ENCODE assay signal across 34 cellular contexts in the genomic region with DNA sequence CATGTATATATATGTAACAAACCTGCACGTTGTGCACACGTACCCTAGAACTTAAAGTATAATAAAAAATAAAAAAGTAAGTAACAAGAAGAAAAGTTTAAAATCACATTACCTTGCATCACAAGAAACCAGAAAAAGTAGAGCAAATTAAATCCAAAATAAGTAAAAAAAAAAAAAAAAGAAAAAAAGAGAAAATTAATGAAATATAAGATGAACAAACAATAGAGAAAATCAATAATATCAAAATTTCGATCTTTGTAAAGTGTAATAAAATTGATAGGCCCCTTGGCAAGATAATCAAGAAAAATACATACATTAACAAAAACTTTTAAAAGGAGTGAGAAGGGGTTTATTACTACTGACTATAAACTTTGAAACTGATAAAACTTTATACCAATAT. TPM values are rescaled to one million over a fixed set of nuclear protein-coding genes. Genes with fewer than 3 reads are reported as not detected.
A peak's percentile ranks its signal among the peaks of the same experiment; 100 is the strongest.
DNase-seq lines count a peak whose midpoint lies in the region; ATAC-seq, FAIRE-seq and TF ChIP-seq lines count a peak whose summit lies in the region.
"Had no signal": no experiment of that assay in that cellular context is flagged by ENCODE, and none has a peak within 500 bp of the region (broad histone marks: within the 10 kb centered on the region; RNA-seq: fewer than 3 reads in every experiment).

No MANE protein-coding gene starts in this region.

- in situ Hi-C loops in K562 (cut with MboI): no loop called here

- ATAC-seq in K562: no peak
- ATAC-seq: A549; CD8-positive, alpha-beta T cell had no signal

- H3K4me3 Mint-ChIP-seq in nephron progenitor cell: no peak overlapping the region
- H3K4me3 Mint-ChIP-seq: CD14-positive monocyte; CD4-positive, alpha-beta memory T cell; CD4-positive, alpha-beta T cell; CD4-positive, CD25-positive, alpha-beta regulatory T cell; CD8-positive, alpha-beta memory T cell; CD8-positive, alpha-beta T cell had no signal

- peaks cover 45% of the 10 kb centered on the region for H3K9me3 Mint-ChIP-seq in nephron progenitor cell

- no peak overlapping the region for H3K27ac Mint-ChIP-seq in nephron progenitor cell
- H3K27ac Mint-ChIP-seq: B cell; CD14-positive monocyte; CD4-positive, alpha-beta T cell; CD4-positive, CD25-positive, alpha-beta regulatory T cell; CD8-positive, alpha-beta T cell had no signal

- H3K79me2 ChIP-seq in K562 (ENCODE audit: control insufficient read depth, insufficient read depth, low read length): no peaks in the 10 kb centered on the region; the same call in 2 of the 3 replicates

- TF ChIP-seq POLR2A in K562 (conservative IDR thresholded peaks at IDR 0.05): no peak

- POLR2A ChIA-PET in K562 (lab: Yijun Ruan, JAX): no interaction called here

- CTCF ChIA-PET in K562 (lab: Yijun Ruan, JAX; ENCODE audit: low intra/inter-chr PET ratio): no interaction called here

- H3K9ac ChIP-seq in K562 (ENCODE audit: insufficient read depth in 1 of 2, low read depth in 2 of 2, low read length in 2 of 2) (no peak overlapping the region), kidney (ENCODE audit: low read length in 2 of 2) (no peak overlapping the region)
- H3K9ac ChIP-seq: BLaER1; BLaER1 treated with 17β-estradiol and CSF1 and Interleukin-3, amounts not matched to agents 10 nM and 100 nM had no signal

- TF ChIP-seq CTCF in K562 (IDR thresholded peaks at IDR 0.05 in 2 of 3, conservative IDR thresholded peaks at IDR 0.05 in 1 of 3; ENCODE audit: insufficient read depth in 2 of 3, low read depth in 1 of 3, low read length in 3 of 3): no peak
- no peak for TF ChIP-seq CTCF in kidney (IDR thresholded peaks at IDR 0.05; ENCODE audit: borderline replicate concordance, extremely low read depth, insufficient read depth)
- TF ChIP-seq CTCF in nephron progenitor cell (IDR thresholded peaks at IDR 0.05): no peak

- no TSS peak for BruUV-seq in K562 (replicated peaks; lab: Mats Ljungman, UMichigan)

- no peak overlapping the region for H3K27ac ChIP-seq in K562 (ENCODE audit: extremely low read depth, low read depth, low read length)
- H3K27ac ChIP-seq in kidney (ENCODE audit: low read depth in 2 of 2, low read length in 2 of 2): no peak overlapping the region
- no peak overlapping the region for H3K27ac ChIP-seq in effector memory CD4-positive, alpha-beta T cell (ENCODE audit: insufficient read depth, low read length, poor library complexity, severe bottlenecking)
- H3K27ac ChIP-seq: 22Rv1, A549, BLaER1, C4-2B had no signal

- no peak for DNase-seq in K562 (ENCODE audit: extremely low read depth in 1 of 4, low spot score in 3 of 4)
- DNase-seq in kidney: no peak
- DNase-seq in activated effector memory CD4-positive, alpha-beta T cell treated with anti-CD3 and anti-CD28 coated beads, Interleukin-2, amount 50 U/mL, for 16 hours: no peak
- no peak for DNase-seq in nephron progenitor cell
- no peak for DNase-seq in effector memory CD4-positive, alpha-beta T cell
- DNase-seq: 8988T; ACHN; AML-193; BE2C; C1 segment of cervical spinal cord; Caco-2; Calu3; CD4-positive, alpha-beta memory T cell; CD4-positive, alpha-beta T cell; CD4-positive, CD25-positive, alpha-beta regulatory T cell; CD8-positive, alpha-beta memory T cell; CD8-positive, alpha-beta T cell; COR-L47; DMS 273 treated with DMSO at 0.1 percent for 48 hours; DMS153; DMS53; DMS79; DMS79 treated with DMSO at 0.1 percent for 48 hours; DND-41; EL had no signal

- 74% methylated on average over 3 of the region's 3 CpGs for WGBS in K562 (ENCODE audit: insufficient coverage, low coverage, missing lambda C conversion rate)

- no peaks in the 10 kb centered on the region for H4K20me1 ChIP-seq in K562 (replicated peaks; ENCODE audit: control insufficient read depth, insufficient read depth, low read length)
- H4K20me1 ChIP-seq: BLaER1; BLaER1 treated with 17β-estradiol and CSF1 and Interleukin-3, amounts not matched to agents 10 nM and 100 nM had no signal

- no peak overlapping the region for H3K4me2 ChIP-seq in K562 (ENCODE audit: insufficient read depth, low read length)
- H3K4me2 ChIP-seq: A549, BLaER1 had no signal

- FAIRE-seq in A204.1 (lab: Jason Lieb, UNC) (peak; percentile 19), K562 (lab: Jason Lieb, UNC) (no peak), kidney (lab: Jason Lieb, UNC) (peak; percentile 8)
- FAIRE-seq: A549, D721Med had no signal

- H3K36me3 ChIP-seq in K562 (ENCODE audit: control insufficient read depth, insufficient read depth, low read length): no peaks in the 10 kb centered on the region
- no peaks in the 10 kb centered on the region for H3K36me3 ChIP-seq in kidney (ENCODE audit: control insufficient read depth in 1 of 2, insufficient read depth in 2 of 2, low read length in 2 of 2)
- no peaks in the 10 kb centered on the region for H3K36me3 ChIP-seq in effector memory CD4-positive, alpha-beta T cell (ENCODE audit: control insufficient read depth, insufficient read depth, low read length)
- H3K36me3 ChIP-seq: BE2C; BLaER1; BLaER1 treated with 17β-estradiol and CSF1 and Interleukin-3, amounts not matched to agents 10 nM and 100 nM had no signal

- H3K36me3 Mint-ChIP-seq in nephron progenitor cell (ENCODE audit: low read depth): peaks cover 4% of the 10 kb centered on the region
- H3K36me3 Mint-ChIP-seq: CD14-positive monocyte had no signal

- H3K9me3 ChIP-seq in K562 (replicated peaks; ENCODE audit: control insufficient read depth, insufficient read depth, low read depth, low read length) (no peaks in the 10 kb centered on the region), kidney (ENCODE audit: control insufficient read depth in 1 of 2, low read length in 2 of 2) (no peaks in the 10 kb centered on the region)
- H3K9me3 ChIP-seq in effector memory CD4-positive, alpha-beta T cell (ENCODE audit: control insufficient read depth, low read length): no peaks in the 10 kb centered on the region
- H3K9me3 ChIP-seq: BE2C had no signal

- H3K9me1 ChIP-seq in K562 (ENCODE audit: control insufficient read depth, insufficient read depth, low read length): no peaks in the 10 kb centered on the region

- TF ChIP-seq EP300 in K562 (IDR thresholded peaks at IDR 0.05; ENCODE audit: low read length): no peak

- H3K27me3 Mint-ChIP-seq in nephron progenitor cell (ENCODE audit: low read depth, poor library complexity): peaks cover 13% of the 10 kb centered on the region
- H3K27me3 Mint-ChIP-seq: B cell; CD4-positive, alpha-beta memory T cell; CD4-positive, alpha-beta T cell; CD8-positive, alpha-beta memory T cell had no signal

- H3K4me3 ChIP-seq in K562 (no peak overlapping the region), kidney (ENCODE audit: low read length in 2 of 2) (no peak overlapping the region)
- H3K4me3 ChIP-seq in effector memory CD4-positive, alpha-beta T cell (ENCODE audit: insufficient read depth, low read depth, low read length, poor library complexity, severe bottlenecking): no peak overlapping the region
- H3K4me3 ChIP-seq: A549; BLaER1; BLaER1 treated with 17β-estradiol and CSF1 and Interleukin-3, amounts not matched to agents 10 nM and 100 nM had no signal

- H2AFZ ChIP-seq in K562 (ENCODE audit: low read depth, low read length): no peak overlapping the region

- H3K27me3 ChIP-seq in K562 (ENCODE audit: control insufficient read depth in 2 of 2, insufficient read depth in 2 of 2, low read length in 2 of 2): no peaks in the 10 kb centered on the region
- no peaks in the 10 kb centered on the region for H3K27me3 ChIP-seq in effector memory CD4-positive, alpha-beta T cell (replicated peaks; ENCODE audit: control insufficient read depth, insufficient read depth, low read length, poor library complexity, severe bottlenecking)
- H3K27me3 ChIP-seq: BE2C; BLaER1; BLaER1 treated with 17β-estradiol and CSF1 and Interleukin-3, amounts not matched to agents 10 nM and 100 nM had no signal

- no peak for TF ChIP-seq RAD21 in K562 (CRISPR knock-in tag; conservative IDR thresholded peaks at IDR 0.05 in 1 of 2, IDR thresholded peaks at IDR 0.05 in 1 of 2)

- peaks cover 19% of the 10 kb centered on the region for H3K4me1 Mint-ChIP-seq in nephron progenitor cell

- intact Hi-C loops in K562 (cut with micrococcal nuclease): no loop called here
- intact Hi-C loops in kidney (cut with DNase I): no loop called here

- peaks cover 2 to 26% of the 10 kb centered on the region in 2 experiments for H3K4me1 ChIP-seq in K562 (replicated peaks in 1 of 2; ENCODE audit: control insufficient read depth in 2 of 2, insufficient read depth in 2 of 2, low read length in 2 of 2)
- peaks cover 6 to 10% of the 10 kb centered on the region in 2 donors for H3K4me1 ChIP-seq in kidney (ENCODE audit: control insufficient read depth in 1 of 2, insufficient read depth in 1 of 2, low read depth in 1 of 2, low read length in 2 of 2)
- H3K4me1 ChIP-seq in effector memory CD4-positive, alpha-beta T cell (ENCODE audit: control insufficient read depth, insufficient read depth, low read length, poor library complexity, severe bottlenecking): peaks cover 8% of the 10 kb centered on the region
- H3K4me1 ChIP-seq: BE2C had no signal

TF ChIP-seq in K562, 482 proteins besides CTCF, POLR2A, EP300 and RAD21 (continues in another document):
- TF ChIP-seq LARP7 (IDR thresholded peaks at IDR 0.05) (0 out of 2 replicates have a peak, but pooled peaks have one; percentile 55), ZNF124 (CRISPR knock-in tag; IDR thresholded peaks at IDR 0.05) (no peak), LCOR (CRISPR knock-in tag; IDR thresholded peaks at IDR 0.05) (no peak)

RNA-seq across cellular contexts. Expression of gene BHLHE40, which starts 7.4 kb away (rescaled TPM):
- 81.5 and 114 TPM in 2 replicates for total RNA-seq in K562 (2011; cell fraction: chromatin; rRNA removed; ENCODE audit: low replicate concordance)
- 100 and 103 TPM in 2 replicates for total RNA-seq in K562 (2011; cell fraction: nucleolus; rRNA removed)
- total RNA-seq in K562 (2011; cell fraction: nucleoplasm; rRNA removed): 92.4 and 99.8 TPM in 2 replicates
- 38.7 and 44.5 TPM in 2 replicates for total RNA-seq in K562 (2014; rRNA removed)
- 19.4 and 20.6 TPM in 2 replicates for total RNA-seq in K562 (2014; rRNA removed; fragmentation: Illumina TruSeq; extraction: Trizol)
- 27.7 and 27.8 TPM in 2 replicates for total RNA-seq in K562 (2015; rRNA removed; fragmentation: Illumina TruSeq; extraction: Trizol)
- total RNA-seq in K562 (2021): 47.5 and 51.8 TPM in 2 replicates
- polyA plus RNA-seq in K562 (2011; rRNA removed): 83.9 and 105 TPM in 2 replicates
- polyA plus RNA-seq in K562 (2011; cell fraction: cytosol; rRNA removed): 72.3 and 73.7 TPM in 2 replicates
- 144 and 202 TPM in 2 replicates for polyA plus RNA-seq in K562 (2011; cell fraction: nucleus; rRNA removed)
- polyA plus RNA-seq in K562 (2012): 98.8 and 122 TPM in 2 replicates
- polyA plus RNA-seq in K562 (2014; fragmentation: Illumina TruSeq; extraction: Trizol): 49.6 and 57.8 TPM in 2 replicates
- 10 to 100 TPM; 12.0 to 24.3 TPM for polyA plus RNA-seq in K562 (2014; fragmentation: Nextera tagmentation; extraction: Ambion mirVana)
- 30.9 and 31.4 TPM in 2 replicates for polyA plus RNA-seq in K562 (2014; rRNA removed)
- polyA minus RNA-seq in K562 (2011; rRNA and poly(A)+ RNA removed): 76.2 and 78.0 TPM in 2 replicates
- polyA minus RNA-seq in K562 (2011; cell fraction: cytosol; rRNA and poly(A)+ RNA removed): 70.7 and 90.6 TPM in 2 replicates
- 122 and 139 TPM in 2 replicates for polyA minus RNA-seq in K562 (2011; cell fraction: nucleus; rRNA and poly(A)+ RNA removed)
- total RNA-seq in kidney: 147 TPM
- 39.4 TPM for polyA plus RNA-seq in kidney (ENCODE audit: insufficient read depth, low read depth, low replicate concordance)
